ENCODE assay signal across 26 cellular contexts in the genomic region with DNA sequence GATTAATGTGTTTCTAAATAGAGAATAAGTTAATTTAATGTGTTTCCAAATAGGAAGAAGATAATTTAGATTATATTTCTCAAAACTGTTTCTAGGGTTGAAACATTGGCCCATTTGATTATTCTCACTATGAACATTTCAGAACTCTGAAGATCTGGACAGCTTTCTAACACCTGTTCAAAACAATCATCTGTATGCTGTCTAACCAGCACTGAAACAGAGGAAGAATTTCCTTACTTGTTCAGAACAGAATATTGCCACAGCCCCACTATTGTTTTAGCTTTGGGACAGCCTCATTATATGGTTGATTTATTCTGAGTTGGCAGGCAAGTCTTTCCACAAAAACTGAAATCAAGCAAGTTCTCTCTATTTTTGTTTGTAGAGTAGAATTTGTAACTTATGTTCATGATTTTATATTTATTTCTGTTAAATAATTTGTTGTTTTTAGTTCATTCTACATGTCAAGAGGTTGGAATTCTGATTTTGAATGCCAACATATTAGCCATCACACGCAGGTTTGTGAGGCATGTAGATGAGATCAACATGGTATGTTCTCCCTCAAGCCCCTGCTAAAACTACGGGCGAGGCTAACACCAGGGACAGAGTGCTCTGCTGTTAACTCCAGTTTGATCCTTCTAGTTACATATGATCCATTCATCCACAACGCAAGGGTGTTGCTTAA. TPM values are rescaled to one million over a fixed set of nuclear protein-coding genes. Genes with fewer than 3 reads are reported as not detected.
"Had no signal": no experiment of that assay in that cellular context is flagged by ENCODE, and none has a peak within 500 bp of the region (broad histone marks: within the 10 kb centered on the region; RNA-seq: fewer than 3 reads in every experiment).

No MANE protein-coding gene starts in this region.

- H3K27me3 ChIP-seq: ascending aorta, SJCRH30 had no signal

- H3K4me1 ChIP-seq: ascending aorta, SJCRH30 had no signal

- H3K9me3 ChIP-seq: ascending aorta, SJCRH30 had no signal

- H3K9me3 Mint-ChIP-seq: activated CD4-positive, alpha-beta memory T cell treated with anti-CD3 and anti-CD28 coated beads for 36 hours; activated T-cell treated with anti-CD3 and anti-CD28 coated beads, Interleukin-2, amount 50 U/mL, for 4 hours had no signal

- H3K27ac Mint-ChIP-seq: activated naive CD4-positive, alpha-beta T cell treated with anti-CD3 and anti-CD28 coated beads, Interleukin-2, amount 10 ng/mL, durations not matched to agents 7 days and 5 days had no signal

- H3K27ac ChIP-seq: ascending aorta, KMS-11, SJCRH30, SK-N-MC had no signal

- H3K4me3 ChIP-seq: ascending aorta, SJCRH30, SK-N-MC had no signal

- H3K27me3 Mint-ChIP-seq: activated CD4-positive, alpha-beta memory T cell treated with anti-CD3 and anti-CD28 coated beads for 36 hours; activated naive CD4-positive, alpha-beta T cell treated with anti-CD3 and anti-CD28 coated beads, Interleukin-2, amount 10 ng/mL, durations not matched to agents 7 days and 5 days; activated naive CD8-positive, alpha-beta T cell had no signal

- H3K36me3 ChIP-seq: ascending aorta, SJCRH30 had no signal

- DNase-seq: activated CD4-positive, alpha-beta memory T cell treated with anti-CD3 and anti-CD28 coated beads for 36 hours; activated CD4-positive, alpha-beta T cell treated with anti-CD3 and anti-CD28 coated beads, Interleukin-2, amount 50 U/mL, for 1 hour; activated CD8-positive, alpha-beta memory T cell treated with anti-CD3 and anti-CD28 coated beads, Interleukin-2, amount 50 U/mL, for 4 hours; activated effector memory CD4-positive, alpha-beta T cell treated with Interleukin-2 at 50 U/mL for 16 hours; activated naive CD4-positive, alpha-beta T cell treated with anti-CD3 and anti-CD28 coated beads, Interleukin-2, amount 10 ng/mL, durations not matched to agents 7 days and 5 days; activated T-cell treated with anti-CD3 and anti-CD28 coated beads for 4 hours; activated T-cell treated with anti-CD3 and anti-CD28 coated beads, Interleukin-2, amount 50 U/mL, for 4 hours; amygdala; NCI-H1105; NCI-H1417 treated with DMSO at 0.1 percent for 48 hours; NCI-H187 treated with DMSO at 0.1 percent for 48 hours; NCI-H2081; NCI-H345; NCI-H524 treated with DMSO at 0.1 percent for 48 hours; SHP77; T1000 had no signal

- H3K4me3 Mint-ChIP-seq: activated CD4-positive, alpha-beta memory T cell treated with anti-CD3 and anti-CD28 coated beads for 36 hours; activated naive CD4-positive, alpha-beta T cell treated with anti-CD3 and anti-CD28 coated beads, Interleukin-2, amount 10 ng/mL, durations not matched to agents 7 days and 5 days; activated naive CD8-positive, alpha-beta T cell; activated T-cell treated with anti-CD3 and anti-CD28 coated beads, Interleukin-2, amount 50 U/mL, for 4 hours had no signal

- ATAC-seq: Panc1 had no signal

RNA-seq across cellular contexts. Expression of gene IL18RAP, which starts 11.2 kb away (rescaled TPM):
- total RNA-seq: MCF 10A, RPMI7951, SJCRH30 had no signal

RNA-seq across cellular contexts. Expression of gene SLC9A4, which starts 38.9 kb away (rescaled TPM):
- total RNA-seq: ascending aorta, cardiac septum, NCI-H460, RPMI7951 had no signal
